ENCODE assay signal across 8 cellular contexts in genomic region chr19:49814010-49814409, GRCh38. TPM values are rescaled to one million over a fixed set of nuclear protein-coding genes. Genes with fewer than 3 reads are reported as not detected.
DNase-seq lines count a peak whose midpoint lies in the region; ATAC-seq and TF ChIP-seq lines count a peak whose summit lies in the region.

No MANE protein-coding gene starts in this region.

- H3K4me1 ChIP-seq in hepatocyte (ENCODE audit: insufficient read depth): peaks cover 12% of the 10 kb centered on the region

- no peaks in the 10 kb centered on the region for H3K27me3 ChIP-seq in hepatocyte

- H3K4me3 Mint-ChIP-seq in activated CD8-positive, alpha-beta memory T cell treated with anti-CD3 and anti-CD28 coated beads, Interleukin-2, amount 10 ng/mL, durations not matched to agents 7 days and 5 days: peak overlapping the region; percentile 82
- H3K4me3 Mint-ChIP-seq in activated T-helper 1 cell treated with anti-CD3 and anti-CD28 coated beads, Interleukin-12 subunit alpha, Interleukin-12 subunit beta, Interleukin-2, Interleukin-4 antibody, amounts not matched to agents 30 ng/mL and 10 ng/mL and 1 ng/mL, durations not matched to agents 14 hours and 24 hours and 36 hours: peak overlapping the region; percentile 92

- H3K9me3 Mint-ChIP-seq in activated CD8-positive, alpha-beta memory T cell treated with anti-CD3 and anti-CD28 coated beads, Interleukin-2, amount 10 ng/mL, durations not matched to agents 7 days and 5 days (ENCODE audit: low read depth): no peaks in the 10 kb centered on the region
- no peaks in the 10 kb centered on the region for H3K9me3 Mint-ChIP-seq in activated T-helper 1 cell treated with anti-CD3 and anti-CD28 coated beads, Interleukin-12 subunit alpha, Interleukin-12 subunit beta, Interleukin-2, Interleukin-4 antibody, amounts not matched to agents 30 ng/mL and 10 ng/mL and 1 ng/mL, durations not matched to agents 14 hours and 24 hours and 36 hours

- peak overlapping the region; percentile 86 for H3K4me2 ChIP-seq in hepatocyte

- H3K9me2 ChIP-seq in hepatocyte (replicated peaks; ENCODE audit: insufficient read depth): no peaks in the 10 kb centered on the region

- peaks cover 35% of the 10 kb centered on the region for H3K4me1 Mint-ChIP-seq in activated CD8-positive, alpha-beta memory T cell treated with anti-CD3 and anti-CD28 coated beads, Interleukin-2, amount 10 ng/mL, durations not matched to agents 7 days and 5 days
- peaks cover 33% of the 10 kb centered on the region for H3K4me1 Mint-ChIP-seq in activated T-helper 1 cell treated with anti-CD3 and anti-CD28 coated beads, Interleukin-12 subunit alpha, Interleukin-12 subunit beta, Interleukin-2, Interleukin-4 antibody, amounts not matched to agents 30 ng/mL and 10 ng/mL and 1 ng/mL, durations not matched to agents 14 hours and 24 hours and 36 hours (ENCODE audit: low read depth)

- peak overlapping the region; percentile 25 for H3K27ac ChIP-seq in hepatocyte
- peak overlapping the region; percentile 98 for H3K27ac ChIP-seq in temporal lobe (ENCODE audit: low read depth, low read length)

- H3K79me2 ChIP-seq in hepatocyte: peaks cover 8% of the 10 kb centered on the region

- WGBS in hepatocyte (ENCODE audit: low lambda C conversion rate, missing lambda C conversion rate): 75% methylated on average over 1 of the region's 1 CpG

- no peak overlapping the region for H3K4me3 ChIP-seq in hepatocyte

- no peaks in the 10 kb centered on the region for H4K20me1 ChIP-seq in hepatocyte (ENCODE audit: insufficient read depth, poor library complexity, severe bottlenecking)

- H3K27me3 Mint-ChIP-seq in activated CD8-positive, alpha-beta memory T cell treated with anti-CD3 and anti-CD28 coated beads, Interleukin-2, amount 10 ng/mL, durations not matched to agents 7 days and 5 days: no peaks in the 10 kb centered on the region
- H3K27me3 Mint-ChIP-seq in activated T-helper 1 cell treated with anti-CD3 and anti-CD28 coated beads, Interleukin-12 subunit alpha, Interleukin-12 subunit beta, Interleukin-2, Interleukin-4 antibody, amounts not matched to agents 30 ng/mL and 10 ng/mL and 1 ng/mL, durations not matched to agents 14 hours and 24 hours and 36 hours (ENCODE audit: insufficient read depth): no peaks in the 10 kb centered on the region

- peaks cover 3% of the 10 kb centered on the region for H3K36me3 Mint-ChIP-seq in activated CD8-positive, alpha-beta memory T cell treated with anti-CD3 and anti-CD28 coated beads, Interleukin-2, amount 10 ng/mL, durations not matched to agents 7 days and 5 days
- H3K36me3 Mint-ChIP-seq in activated T-helper 1 cell treated with anti-CD3 and anti-CD28 coated beads, Interleukin-12 subunit alpha, Interleukin-12 subunit beta, Interleukin-2, Interleukin-4 antibody, amounts not matched to agents 30 ng/mL and 10 ng/mL and 1 ng/mL, durations not matched to agents 14 hours and 24 hours and 36 hours (ENCODE audit: low read depth): peaks cover 4% of the 10 kb centered on the region

- H3K9me3 ChIP-seq in hepatocyte (ENCODE audit: low read depth): no peaks in the 10 kb centered on the region

- peak overlapping the region; percentile 63 for H3K27ac Mint-ChIP-seq in activated CD8-positive, alpha-beta memory T cell treated with anti-CD3 and anti-CD28 coated beads, Interleukin-2, amount 10 ng/mL, durations not matched to agents 7 days and 5 days
- H3K27ac Mint-ChIP-seq in activated T-helper 1 cell treated with anti-CD3 and anti-CD28 coated beads, Interleukin-12 subunit alpha, Interleukin-12 subunit beta, Interleukin-2, Interleukin-4 antibody, amounts not matched to agents 30 ng/mL and 10 ng/mL and 1 ng/mL, durations not matched to agents 14 hours and 24 hours and 36 hours: no peak overlapping the region

- DNase-seq in activated CD8-positive, alpha-beta memory T cell treated with anti-CD3 and anti-CD28 coated beads, Interleukin-2, amount 10 ng/mL, durations not matched to agents 7 days and 5 days: no peak
- no peak for DNase-seq in activated CD8-positive, alpha-beta memory T cell treated with anti-CD3 and anti-CD28 coated beads, Interleukin-2, amount 50 U/mL, for 48 hours
- no peak for DNase-seq in activated T-helper 1 cell treated with anti-CD3 and anti-CD28 coated beads, Interleukin-12 subunit alpha, Interleukin-12 subunit beta, Interleukin-2, Interleukin-4 antibody, amounts not matched to agents 30 ng/mL and 10 ng/mL and 1 ng/mL, durations not matched to agents 14 hours and 24 hours and 36 hours (ENCODE audit: low spot score)
- no peak for DNase-seq in hepatocyte (ENCODE audit: low spot score)
- no peak for DNase-seq in UCSD-AML1 (lab: John Stamatoyannopoulos, UW; ENCODE audit: unreplicated experiment)

- CTCF ChIA-PET in activated CD8-positive, alpha-beta memory T cell treated with anti-CD3 and anti-CD28 coated beads, Interleukin-2, amount 10 ng/mL, durations not matched to agents 7 days and 5 days (lab: Charles Lee): interaction anchor here (1.7 to 2.0 kb wide), 2 partner anchors 35 to 97 kb away, joined by 6 read pairs; no protein-coding TSS in a partner anchor

- no peak for TF ChIP-seq CTCF in hepatocyte (IDR thresholded peaks at IDR 0.05; ENCODE audit: poor library complexity)

- ATAC-seq in activated CD8-positive, alpha-beta memory T cell treated with anti-CD3 and anti-CD28 coated beads, Interleukin-2, amount 10 ng/mL, durations not matched to agents 7 days and 5 days: no peak
- ATAC-seq in GM18907 (IDR thresholded peaks at IDR 0.05; ENCODE audit: unreplicated experiment): no peak
- ATAC-seq in GM21526 (IDR thresholded peaks at IDR 0.05; ENCODE audit: low FRiP score, unreplicated experiment): no peak

- intact Hi-C loops in activated T-helper 1 cell treated with anti-CD3 and anti-CD28 coated beads, Interleukin-12 subunit alpha, Interleukin-12 subunit beta, Interleukin-2, Interleukin-4 antibody, amounts not matched to agents 30 ng/mL and 10 ng/mL and 1 ng/mL, durations not matched to agents 14 hours and 24 hours and 36 hours (cut with micrococcal nuclease): loop anchor here (5.0 to 10.0 kb wide), 3 partner anchors 171 to 317 kb away; partner anchors contain the start of genes PRR12 and RPS11

- H3K36me3 ChIP-seq in hepatocyte (replicated peaks; ENCODE audit: insufficient read depth, low read depth): no peaks in the 10 kb centered on the region

- peak overlapping the region; percentile 5 for H2AFZ ChIP-seq in hepatocyte

RNA-seq across cellular contexts. Expression of gene FUZ, which starts 0.9 kb away (rescaled TPM):
- 10 to 100 TPM; 20.1 to 23.0 TPM for total RNA-seq in activated CD8-positive, alpha-beta memory T cell treated with anti-CD3 and anti-CD28 coated beads, Interleukin-2, amount 10 ng/mL, durations not matched to agents 7 days and 5 days
- 14.0 and 18.8 TPM in 2 replicates for total RNA-seq in activated T-helper 1 cell treated with anti-CD3 and anti-CD28 coated beads, Interleukin-12 subunit alpha, Interleukin-12 subunit beta, Interleukin-2, Interleukin-4 antibody, amounts not matched to agents 30 ng/mL and 10 ng/mL and 1 ng/mL, durations not matched to agents 14 hours and 24 hours and 36 hours
- total RNA-seq in hepatocyte (19.5 and 20.5 TPM in 2 replicates), temporal lobe (9.8 TPM)
- 20.4 and 24.2 TPM in 2 replicates for polyA plus RNA-seq in hepatocyte

RNA-seq across cellular contexts. Expression of gene MED25, which starts 4.1 kb away (rescaled TPM):
- total RNA-seq in activated CD8-positive, alpha-beta memory T cell treated with anti-CD3 and anti-CD28 coated beads, Interleukin-2, amount 10 ng/mL, durations not matched to agents 7 days and 5 days: 10 to 100 TPM; 57.5 to 70.5 TPM
- 54.2 and 54.5 TPM in 2 replicates for total RNA-seq in activated T-helper 1 cell treated with anti-CD3 and anti-CD28 coated beads, Interleukin-12 subunit alpha, Interleukin-12 subunit beta, Interleukin-2, Interleukin-4 antibody, amounts not matched to agents 30 ng/mL and 10 ng/mL and 1 ng/mL, durations not matched to agents 14 hours and 24 hours and 36 hours
- total RNA-seq in hepatocyte (23.0 and 29.6 TPM in 2 replicates), temporal lobe (19.2 TPM)
- polyA plus RNA-seq in hepatocyte: 83.9 and 100 TPM in 2 replicates

RNA-seq across cellular contexts. Expression of gene PTOV1, which starts 36.9 kb away (rescaled TPM):
- 10 to 100 TPM; 78.2 to 79.4 TPM for total RNA-seq in activated CD8-positive, alpha-beta memory T cell treated with anti-CD3 and anti-CD28 coated beads, Interleukin-2, amount 10 ng/mL, durations not matched to agents 7 days and 5 days
- 107 and 113 TPM in 2 replicates for total RNA-seq in activated T-helper 1 cell treated with anti-CD3 and anti-CD28 coated beads, Interleukin-12 subunit alpha, Interleukin-12 subunit beta, Interleukin-2, Interleukin-4 antibody, amounts not matched to agents 30 ng/mL and 10 ng/mL and 1 ng/mL, durations not matched to agents 14 hours and 24 hours and 36 hours
- 76.4 and 114 TPM in 2 replicates for total RNA-seq in hepatocyte
- 294 and 305 TPM in 2 replicates for polyA plus RNA-seq in hepatocyte
- 84.8 TPM for total RNA-seq in temporal lobe

RNA-seq across cellular contexts. Expression of gene AP2A1, which starts 47.2 kb away (rescaled TPM):
- 100 to 1,000 TPM in 1 of 2 experiments, 10 to 100 TPM in 1; 85.3 to 102 TPM for total RNA-seq in activated CD8-positive, alpha-beta memory T cell treated with anti-CD3 and anti-CD28 coated beads, Interleukin-2, amount 10 ng/mL, durations not matched to agents 7 days and 5 days
- total RNA-seq in activated T-helper 1 cell treated with anti-CD3 and anti-CD28 coated beads, Interleukin-12 subunit alpha, Interleukin-12 subunit beta, Interleukin-2, Interleukin-4 antibody, amounts not matched to agents 30 ng/mL and 10 ng/mL and 1 ng/mL, durations not matched to agents 14 hours and 24 hours and 36 hours: 61.1 and 63.6 TPM in 2 replicates
- total RNA-seq in hepatocyte (59.3 and 64.8 TPM in 2 replicates), temporal lobe (44.5 TPM)
- polyA plus RNA-seq in hepatocyte: 60.4 and 62.1 TPM in 2 replicates

RNA-seq across cellular contexts. Expression of gene TSKS, which starts 50.9 kb away (rescaled TPM):
- 1 to 10 TPM in 1 of 2 experiments, under 1 TPM in 1; 0.47 to 1.3 TPM for total RNA-seq in activated CD8-positive, alpha-beta memory T cell treated with anti-CD3 and anti-CD28 coated beads, Interleukin-2, amount 10 ng/mL, durations not matched to agents 7 days and 5 days
- total RNA-seq in activated T-helper 1 cell treated with anti-CD3 and anti-CD28 coated beads, Interleukin-12 subunit alpha, Interleukin-12 subunit beta, Interleukin-2, Interleukin-4 antibody, amounts not matched to agents 30 ng/mL and 10 ng/mL and 1 ng/mL, durations not matched to agents 14 hours and 24 hours and 36 hours: 1.3 and 2.0 TPM in 2 replicates
- total RNA-seq in hepatocyte (not detected in 2 replicates), temporal lobe (not detected)
- polyA plus RNA-seq in hepatocyte: not detected in 2 replicates
